In genomic region chr5:141871870-141872269, GRCh38 we compare ENCODE assay signal across 27 cellular contexts. TPM values are rescaled to one million over a fixed set of nuclear protein-coding genes. Genes with fewer than 3 reads are reported as not detected.
DNase-seq lines count a peak whose midpoint lies in the region; ATAC-seq and TF ChIP-seq lines count a peak whose summit lies in the region.
"Had no signal": no experiment of that assay in that cellular context is flagged by ENCODE, and none has a peak within 500 bp of the region (broad histone marks: within the 10 kb centered on the region; RNA-seq: fewer than 3 reads in every experiment).

No MANE protein-coding gene starts in this region.

- CTCF ChIA-PET in mammary epithelial cell (lab: Charles Lee; ENCODE audit: low non-redundant PET): no interaction called here

- H3K4me1 ChIP-seq in HUES48 (ENCODE audit: control insufficient read depth, insufficient read depth, low read length): peaks cover 48% of the 10 kb centered on the region
- peaks cover 43% of the 10 kb centered on the region for H3K4me1 ChIP-seq in mammary epithelial cell (ENCODE audit: insufficient read depth, low read length)
- H3K4me1 ChIP-seq in iPS-18a (ENCODE audit: control insufficient read depth, low read depth, low read length): peaks cover 44% of the 10 kb centered on the region
- H3K4me1 ChIP-seq in suprapubic skin: peaks cover 70% of the 10 kb centered on the region

- TF ChIP-seq POLR2A in suprapubic skin (IDR thresholded peaks at IDR 0.05): no peak

- H3K4me2 ChIP-seq in mammary epithelial cell (ENCODE audit: insufficient read depth, low read depth, low read length): peak overlapping the region; percentile 2

- H3K9me3 ChIP-seq in HUES48 (ENCODE audit: control insufficient read depth, insufficient read depth, low read length): no peaks in the 10 kb centered on the region
- no peaks in the 10 kb centered on the region for H3K9me3 ChIP-seq in mammary epithelial cell (replicated peaks; ENCODE audit: insufficient read depth, low read length)
- no peaks in the 10 kb centered on the region for H3K9me3 ChIP-seq in iPS-18a (ENCODE audit: control insufficient read depth, low read depth, low read length)
- no peaks in the 10 kb centered on the region for H3K9me3 ChIP-seq in suprapubic skin
- H3K9me3 ChIP-seq: adrenal gland, gastrocnemius medialis, lower lobe of right lung, upper lobe of left lung had no signal

- H3K36me3 ChIP-seq in HUES48 (ENCODE audit: control insufficient read depth, insufficient read depth, low read length): peaks cover 29% of the 10 kb centered on the region
- H3K36me3 ChIP-seq in mammary epithelial cell (ENCODE audit: insufficient read depth, low read length): no peaks in the 10 kb centered on the region
- peaks cover 27% of the 10 kb centered on the region for H3K36me3 ChIP-seq in iPS-18a (ENCODE audit: control insufficient read depth, low read depth, low read length)
- H3K36me3 ChIP-seq in suprapubic skin: peaks cover 8% of the 10 kb centered on the region
- H3K36me3 ChIP-seq: adrenal gland, gastrocnemius medialis had no signal

- in situ Hi-C loops in mammary epithelial cell (cut with MboI; ENCODE audit: low sequenced_read_pairs in 2 of 2): no loop called here

- intact Hi-C loops in mammary epithelial cell (cut with micrococcal nuclease): no loop called here

- no peak for ATAC-seq in HG03039 (IDR thresholded peaks at IDR 0.05; ENCODE audit: unreplicated experiment)
- no peak for ATAC-seq in HG02870 (IDR thresholded peaks at IDR 0.05; ENCODE audit: unreplicated experiment)
- ATAC-seq: esophagus mucosa; gastrocnemius medialis; lower lobe of right lung; right cardiac atrium; stimulated activated naive CD8-positive, alpha-beta T cell treated with anti-CD3 and anti-CD28 coated beads, Interleukin-15, amount 100 ng/mL, for 72 hours had no signal

- 81% methylated on average over 2 of the region's 4 CpGs for WGBS in mammary epithelial cell (ENCODE audit: low coverage, missing lambda C conversion rate)
- WGBS in suprapubic skin: 70% methylated on average over 4 of the region's 4 CpGs

- H3K9ac ChIP-seq in HUES48 (ENCODE audit: low read depth, low read length): no peak overlapping the region
- no peak overlapping the region for H3K9ac ChIP-seq in mammary epithelial cell (ENCODE audit: insufficient read depth, low read length)
- H3K9ac ChIP-seq in iPS-18a (ENCODE audit: low read length): peak overlapping the region; percentile 41

- no peak overlapping the region for H2AFZ ChIP-seq in mammary epithelial cell (ENCODE audit: low read depth, low read length)

- DNase-seq in mammary epithelial cell (no peak), suprapubic skin (ENCODE audit: low spot score in 2 of 2) (peak in 1 of 2 donors; percentile 21), amniotic stem cell (lab: John Stamatoyannopoulos, UW) (no peak)
- DNase-seq: activated T-cell treated with anti-CD3 and anti-CD28 coated beads, Interleukin-2, amount 50 U/mL, for 24 hours; C1 segment of cervical spinal cord; dermis blood vessel endothelial cell; gastrocnemius medialis; GOT3; hypothalamus; KG1; kidney; lower lobe of right lung; MV-4-11; NCI-H1694; NCI-H2171 treated with DMSO at 0.1 percent for 48 hours; NCI-H524 treated with DMSO at 0.1 percent for 48 hours; right cardiac atrium; SHP77; stimulated activated naive CD8-positive, alpha-beta T cell treated with anti-CD3 and anti-CD28 coated beads, Interleukin-15, amount 100 ng/mL, for 72 hours; SW 1271; upper lobe of left lung had no signal

- peak overlapping the region; percentile 96 for H3K27ac ChIP-seq in HUES48 (ENCODE audit: low read depth, low read length)
- H3K27ac ChIP-seq in mammary epithelial cell (ENCODE audit: insufficient read depth, low read depth, low read length): peak overlapping the region; percentile 3
- no peak overlapping the region for H3K27ac ChIP-seq in iPS-18a (ENCODE audit: low read length)
- peak overlapping the region; percentile 78 for H3K27ac ChIP-seq in suprapubic skin
- H3K27ac ChIP-seq: adrenal gland, gastrocnemius medialis, lower lobe of right lung had no signal

- H4K20me1 ChIP-seq in mammary epithelial cell (ENCODE audit: insufficient read depth, low read length): no peaks in the 10 kb centered on the region

- no peak for TF ChIP-seq CTCF in mammary epithelial cell (conservative IDR thresholded peaks at IDR 0.05 in 1 of 2, IDR thresholded peaks at IDR 0.05 in 1 of 2; ENCODE audit: extremely low read depth in 1 of 2, insufficient read depth in 1 of 2, low read depth in 1 of 2, low read length in 2 of 2)
- no peak for TF ChIP-seq CTCF in suprapubic skin (IDR thresholded peaks at IDR 0.05)

- H3K27me3 ChIP-seq in HUES48 (ENCODE audit: control insufficient read depth, insufficient read depth, low read length): no peaks in the 10 kb centered on the region
- no peaks in the 10 kb centered on the region for H3K27me3 ChIP-seq in mammary epithelial cell (ENCODE audit: insufficient read depth, low read length)
- no peaks in the 10 kb centered on the region for H3K27me3 ChIP-seq in iPS-18a (ENCODE audit: control insufficient read depth, insufficient read depth, low read length)
- peaks cover 34% of the 10 kb centered on the region for H3K27me3 ChIP-seq in suprapubic skin

- no TSS peak for BruUV-seq in mammary epithelial cell (replicated peaks; lab: Mats Ljungman, UMichigan)

- dilution Hi-C loops in mammary epithelial cell (cut with HindIII; ENCODE audit: low sequenced_read_pairs): no loop called here

- no peak for TF ChIP-seq EP300 in suprapubic skin (IDR thresholded peaks at IDR 0.05)

- H3K79me2 ChIP-seq in mammary epithelial cell (ENCODE audit: insufficient read depth, low read length): peaks cover 79% of the 10 kb centered on the region

- H3K4me3 ChIP-seq in HUES48 (ENCODE audit: low read depth, low read length): 0 out of 2 replicates have a peak overlapping the region, but pooled peaks have one; percentile 30
- no peak overlapping the region for H3K4me3 ChIP-seq in mammary epithelial cell (replicated peaks in 1 of 3; ENCODE audit: insufficient read depth in 1 of 3, low read depth in 2 of 3, low read length in 3 of 3)
- H3K4me3 ChIP-seq in iPS-18a (ENCODE audit: low read length): peak overlapping the region; percentile 32
- no peak overlapping the region for H3K4me3 ChIP-seq in suprapubic skin
- H3K4me3 ChIP-seq: adrenal gland, gastrocnemius medialis, lower lobe of right lung, upper lobe of left lung had no signal

RNA-seq across cellular contexts. Expression of gene PCDH1, which starts 6.3 kb away (rescaled TPM):
- total RNA-seq in mammary epithelial cell: 10 to 100 TPM; 41.7 to 41.8 TPM
- polyA plus RNA-seq in mammary epithelial cell: 41.7 TPM
- 130 TPM for polyA minus RNA-seq in mammary epithelial cell
- 100 to 1,000 TPM in 1 of 4 donors, 10 to 100 TPM in 3; 76.2 to 122 (median 89.5) TPM for total RNA-seq in suprapubic skin

RNA-seq across cellular contexts. Expression of gene DELE1, which starts 51.8 kb away (rescaled TPM):
- total RNA-seq in mammary epithelial cell (10 to 100 TPM; 39.5 to 51.4 TPM), suprapubic skin (10 to 100 TPM; 42.5 to 99.6 (median 59.9) TPM)
- polyA plus RNA-seq in mammary epithelial cell: 39.8 TPM
- polyA minus RNA-seq in mammary epithelial cell: 37.7 TPM

Comparison
In these comparisons a context has a peak if more than half of its experiments do, and no peak if none do; other contexts are left out.
1. H3K4me3 ChIP-seq: peak in HUES48 (single experiment) and iPS-18a (single experiment); none in mammary epithelial cell (0 of 3) and suprapubic skin (single experiment).